ENCODE assay signal across 1 cellular context in genomic region chr1:193438771-193439170, GRCh38.
TF ChIP-seq lines count a peak whose summit lies in the region.

No MANE protein-coding gene starts in this region.

TF ChIP-seq in WTC11, 78 proteins besides CTCF, POLR2A, EP300 and RAD21 (continued from another document):
- no peak for TF ChIP-seq TEAD4 (CRISPR knock-in tag; IDR thresholded peaks at IDR 0.05)
- TF ChIP-seq SOX15 (CRISPR knock-in tag; IDR thresholded peaks at IDR 0.05): no peak
- TF ChIP-seq USF1 (CRISPR knock-in tag; IDR thresholded peaks at IDR 0.05): no peak
- no peak for TF ChIP-seq MYBL2 (CRISPR knock-in tag; IDR thresholded peaks at IDR 0.05)
- no peak for TF ChIP-seq E2F1 (CRISPR knock-in tag; IDR thresholded peaks at IDR 0.05)
- no peak for TF ChIP-seq GTF2I (CRISPR knock-in tag; conservative IDR thresholded peaks at IDR 0.05)
- no peak for TF ChIP-seq IRF2 (CRISPR knock-in tag; IDR thresholded peaks at IDR 0.05; ENCODE audit: borderline replicate concordance, low read depth)
- TF ChIP-seq NR2C2 (CRISPR knock-in tag; IDR thresholded peaks at IDR 0.05): no peak
- TF ChIP-seq MLX (CRISPR knock-in tag; IDR thresholded peaks at IDR 0.05): no peak
- TF ChIP-seq ZNF416 (CRISPR knock-in tag; IDR thresholded peaks at IDR 0.05): no peak
- TF ChIP-seq AFF4 (CRISPR knock-in tag; IDR thresholded peaks at IDR 0.05; ENCODE audit: borderline replicate concordance): no peak
